In the genomic region with DNA sequence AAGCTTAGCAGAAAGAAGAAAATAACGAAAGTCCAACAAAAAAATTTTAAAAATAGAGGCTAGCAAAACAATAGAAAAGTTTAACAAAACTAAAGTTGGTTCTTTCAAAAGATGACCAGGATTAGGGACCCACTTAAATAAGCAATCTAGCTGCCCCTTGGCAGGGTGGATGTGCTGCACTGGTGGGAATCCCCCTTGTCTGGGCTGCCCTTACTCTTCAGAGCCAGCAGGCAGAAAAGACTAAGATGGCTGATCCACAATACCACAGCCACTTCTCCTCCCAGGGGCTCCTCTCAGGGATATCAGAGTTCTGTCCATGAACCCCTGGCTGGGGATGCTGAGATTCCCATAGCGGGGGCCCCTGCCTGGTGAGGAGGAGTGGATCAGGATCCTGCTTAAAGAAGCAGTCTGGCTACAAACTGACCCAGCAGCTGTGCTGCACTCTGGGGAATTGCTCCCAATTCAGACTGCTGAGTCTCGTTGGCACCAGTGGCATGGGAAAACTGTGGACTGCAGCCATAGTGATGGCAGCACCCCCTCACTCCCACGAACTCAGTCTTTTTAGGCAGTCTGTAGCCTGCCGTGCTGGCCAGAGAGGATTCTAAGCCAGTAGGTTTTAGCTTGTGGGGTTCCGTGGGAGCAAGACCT, we compare ENCODE assay signal across 29 cellular contexts. TPM values are rescaled to one million over a fixed set of nuclear protein-coding genes. Genes with fewer than 3 reads are reported as not detected.
"Had no signal": no experiment of that assay in that cellular context is flagged by ENCODE, and none has a peak within 500 bp of the region (broad histone marks: within the 10 kb centered on the region; RNA-seq: fewer than 3 reads in every experiment).

No MANE protein-coding gene starts in this region.

- H3K9ac ChIP-seq: parathyroid adenoma had no signal

- H3K27ac ChIP-seq: parathyroid adenoma, stomach, suprapubic skin, vagina had no signal

- H3K4me3 ChIP-seq: lung, stomach, suprapubic skin, vagina had no signal

- H3K27ac Mint-ChIP-seq: activated CD4-positive, alpha-beta T cell treated with anti-CD3 and anti-CD28 coated beads, Interleukin-2, amount 10 ng/mL, durations not matched to agents 24 days and 14 days; activated naive CD4-positive, alpha-beta T cell treated with anti-CD3 and anti-CD28 coated beads, Interleukin-2, amount 50 U/mL, for 24 hours; brain; immature natural killer cell; nephron; T-helper 1 cell treated with Interleukin-12 subunit alpha and Interleukin-12 subunit beta and Interleukin-4 antibody, amounts not matched to agents 30 μg/mL and 1 μg/mL, for 36 hours; type B pancreatic cell had no signal

- H2AFZ ChIP-seq: parathyroid adenoma had no signal

- H3K4me1 ChIP-seq: parathyroid adenoma, stomach, suprapubic skin, vagina had no signal

- H3K27me3 ChIP-seq: vagina had no signal

- H3K4me3 Mint-ChIP-seq: activated CD4-positive, alpha-beta T cell treated with anti-CD3 and anti-CD28 coated beads, Interleukin-2, amount 10 ng/mL, durations not matched to agents 24 days and 14 days; activated naive CD4-positive, alpha-beta T cell treated with anti-CD3 and anti-CD28 coated beads, Interleukin-2, amount 50 U/mL, for 24 hours; brain; immature natural killer cell; nephron; T-helper 1 cell treated with Interleukin-12 subunit alpha and Interleukin-12 subunit beta and Interleukin-4 antibody, amounts not matched to agents 30 μg/mL and 1 μg/mL, for 36 hours; type B pancreatic cell had no signal

- H3K9me3 ChIP-seq: stomach, suprapubic skin, vagina had no signal

- H3K27me3 Mint-ChIP-seq: activated naive CD4-positive, alpha-beta T cell treated with anti-CD3 and anti-CD28 coated beads, Interleukin-2, amount 50 U/mL, for 24 hours; brain had no signal

- H3K36me3 Mint-ChIP-seq: activated naive CD4-positive, alpha-beta T cell treated with anti-CD3 and anti-CD28 coated beads, Interleukin-2, amount 50 U/mL, for 24 hours; brain; immature natural killer cell; type B pancreatic cell had no signal

- ATAC-seq: activated CD4-positive, CD25-positive, alpha-beta regulatory T cell treated with anti-CD3 and anti-CD28 coated beads, Interleukin-2, amount 50 U/mL, for 24 hours; left lobe of liver; right cardiac atrium had no signal

- DNase-seq: activated CD4-positive, alpha-beta T cell treated with anti-CD3 and anti-CD28 coated beads, Interleukin-2, amount 10 ng/mL, durations not matched to agents 24 days and 14 days; activated gamma-delta T cell treated with Interleukin-2 at 50 U/mL for 16 hours; activated T-cell treated with anti-CD3 and anti-CD28 coated beads, Interleukin-2, amount 50 U/mL, for 1 hour; anterior cingulate cortex; dermis blood vessel endothelial cell; effector CD8-positive, alpha-beta T cell; erythroblast; foreskin melanocyte; immature natural killer cell; right cardiac atrium; stimulated activated CD4-positive, alpha-beta T cell treated with anti-CD3 and anti-CD28 coated beads, Interleukin-12 subunit alpha, Interleukin-12 subunit beta, amount 100 ng/mL, for 4 hours; stimulated activated CD4-positive, alpha-beta T cell treated with anti-CD3 and anti-CD28 coated beads, Interleukin-4, amount 100 ng/mL, for 4 hours; stomach had no signal

- H3K4me1 Mint-ChIP-seq: brain, immature natural killer cell, nephron had no signal

- H3K79me2 ChIP-seq: parathyroid adenoma had no signal

- H3K9me3 Mint-ChIP-seq: activated CD4-positive, alpha-beta T cell treated with anti-CD3 and anti-CD28 coated beads, Interleukin-2, amount 10 ng/mL, durations not matched to agents 24 days and 14 days; activated naive CD4-positive, alpha-beta T cell treated with anti-CD3 and anti-CD28 coated beads, Interleukin-2, amount 50 U/mL, for 24 hours; brain; immature natural killer cell; nephron; T-helper 1 cell treated with Interleukin-12 subunit alpha and Interleukin-12 subunit beta and Interleukin-4 antibody, amounts not matched to agents 30 μg/mL and 1 μg/mL, for 36 hours; type B pancreatic cell had no signal

- H3K36me3 ChIP-seq: stomach, suprapubic skin, vagina had no signal

RNA-seq across cellular contexts. Expression of gene INSL6, which starts 2.7 kb away (rescaled TPM):
- total RNA-seq: activated CD4-positive, alpha-beta T cell treated with anti-CD3 and anti-CD28 coated beads, Interleukin-2, amount 10 ng/mL, durations not matched to agents 24 days and 14 days; cardiac septum; dermis blood vessel endothelial cell; fibroblast of lung; kidney epithelial cell; left lobe of liver; lung; pulmonary artery endothelial cell; right cardiac atrium; skeletal muscle tissue; stomach; suprapubic skin; vagina had no signal
- polyA plus RNA-seq: fibroblast of lung, immature natural killer cell, lung, right cardiac atrium, stomach had no signal

RNA-seq across cellular contexts. Expression of gene INSL4, which starts 43.0 kb away (rescaled TPM):
- total RNA-seq: activated CD4-positive, alpha-beta T cell treated with anti-CD3 and anti-CD28 coated beads, Interleukin-2, amount 10 ng/mL, durations not matched to agents 24 days and 14 days; cardiac septum; dermis blood vessel endothelial cell; fibroblast of lung; kidney epithelial cell; left lobe of liver; lung; pulmonary artery endothelial cell; right cardiac atrium; skeletal muscle tissue; stomach; suprapubic skin; vagina had no signal
- polyA plus RNA-seq: fibroblast of lung, immature natural killer cell, lung, right cardiac atrium, stomach had no signal
